Comparison of ENCODE assay signal across 22 cellular contexts in genomic region chr3:42520336-42520735, GRCh38. TPM values are rescaled to one million over a fixed set of nuclear protein-coding genes. Genes with fewer than 3 reads are reported as not detected.
DNase-seq lines count a peak whose midpoint lies in the region; ATAC-seq and TF ChIP-seq lines count a peak whose summit lies in the region.
"Had no signal": no experiment of that assay in that cellular context is flagged by ENCODE, and none has a peak within 500 bp of the region (broad histone marks: within the 10 kb centered on the region; RNA-seq: fewer than 3 reads in every experiment).

No MANE protein-coding gene starts in this region.

- H3K9me3 ChIP-seq in BLaER1, result no peaks in the 10 kb centered on the region
- no peaks in the 10 kb centered on the region for H3K9me3 ChIP-seq in CD4-positive, alpha-beta memory T cell (ENCODE audit: control insufficient read depth in 1 of 2, low read length in 2 of 2)
- H3K9me3 ChIP-seq in lower lobe of right lung, result no peaks in the 10 kb centered on the region
- H3K9me3 ChIP-seq: left ventricle myocardium inferior, vagina had no signal

- intact Hi-C loops in CD4-positive, alpha-beta memory T cell (cut with micrococcal nuclease), result no loop called here
- intact Hi-C loops in lower lobe of right lung (cut with DNase I), result no loop called here
- intact Hi-C loops in activated T-helper 2 cell treated with anti-CD3 and anti-CD28 coated beads, Interferon-gamma antibody, Interleukin-2, Interleukin-4, amounts not matched to agents 10 μg/mL and 5 μg/mL and 100 μg/mL, durations not matched to agents 14 hours and 24 hours and 36 hours (cut with micrococcal nuclease), result no loop called here
- intact Hi-C loops in sciatic nerve (cut with DNase I), result no loop called here

- POLR2A ChIA-PET in CD4-positive, alpha-beta memory T cell (lab: Charles Lee; ENCODE audit: partially characterized antibody), result interaction anchor here (1.3 to 2.4 kb wide), 3 partner anchors 12 to 18 kb away, joined by 4 to 22 read pairs (median 13); partner anchors contain the start of gene VIPR1

- no peak for TF ChIP-seq CTCF in lower lobe of right lung (IDR thresholded peaks at IDR 0.05)

- H3K4me1 ChIP-seq in BLaER1 (peaks cover 26% of the 10 kb centered on the region), lower lobe of right lung (peaks cover 26% of the 10 kb centered on the region)
- peaks cover 39% of the 10 kb centered on the region for H3K4me1 ChIP-seq in CD4-positive, alpha-beta memory T cell (ENCODE audit: insufficient read depth, low read length)

- DNase-seq in CD4-positive, alpha-beta memory T cell, result no peak
- DNase-seq in activated naive CD8-positive, alpha-beta T cell treated with anti-CD3 and anti-CD28 coated beads for 36 hours, result no peak
- DNase-seq in lower lobe of right lung, result no peak
- no peak for DNase-seq in activated T-helper 2 cell treated with anti-CD3 and anti-CD28 coated beads, Interferon-gamma antibody, Interleukin-2, Interleukin-4, amounts not matched to agents 10 μg/mL and 5 μg/mL and 100 μg/mL, durations not matched to agents 14 hours and 24 hours and 36 hours (ENCODE audit: low spot score)
- no peak for DNase-seq in sciatic nerve (ENCODE audit: low spot score)
- DNase-seq: activated B cell treated with CpG ODN at 0.5 μM for 24 hours, amygdala, immature natural killer cell, left ventricle myocardium inferior, NCI-H1417 treated with DMSO at 0.1 percent for 48 hours, NCI-H2107, NCI-H526 treated with DMSO at 0.1 percent for 48 hours, posterior cingulate gyrus, T1000 had no signal

- H3K27ac ChIP-seq in BLaER1 (0 out of 2 replicates have a peak overlapping the region, but pooled peaks have one; percentile 22), lower lobe of right lung (peak overlapping the region; percentile 60)
- peak overlapping the region; percentile 6 for H3K27ac ChIP-seq in CD4-positive, alpha-beta memory T cell (ENCODE audit: low read depth, low read length)
- H3K27ac ChIP-seq: epithelial cell of prostate, left ventricle myocardium inferior, SK-N-MC, vagina had no signal

- H3K27ac Mint-ChIP-seq in CD4-positive, alpha-beta memory T cell, result peak overlapping the region; percentile 76 to 94 (median 93)
- H3K27ac Mint-ChIP-seq in activated naive CD8-positive, alpha-beta T cell treated with anti-CD3 and anti-CD28 coated beads for 36 hours, result peak overlapping the region; percentile 12
- H3K27ac Mint-ChIP-seq in activated T-helper 2 cell treated with anti-CD3 and anti-CD28 coated beads, Interferon-gamma antibody, Interleukin-2, Interleukin-4, amounts not matched to agents 10 μg/mL and 5 μg/mL and 100 μg/mL, durations not matched to agents 14 hours and 24 hours and 36 hours, result no peak overlapping the region
- H3K27ac Mint-ChIP-seq: activated B cell treated with CpG ODN at 0.5 μM for 24 hours, immature natural killer cell had no signal

- H3K9ac ChIP-seq in BLaER1, result no peak overlapping the region

- no peaks in the 10 kb centered on the region for H3K9me3 Mint-ChIP-seq in CD4-positive, alpha-beta memory T cell
- H3K9me3 Mint-ChIP-seq in activated naive CD8-positive, alpha-beta T cell treated with anti-CD3 and anti-CD28 coated beads for 36 hours, result no peaks in the 10 kb centered on the region
- no peaks in the 10 kb centered on the region for H3K9me3 Mint-ChIP-seq in activated T-helper 2 cell treated with anti-CD3 and anti-CD28 coated beads, Interferon-gamma antibody, Interleukin-2, Interleukin-4, amounts not matched to agents 10 μg/mL and 5 μg/mL and 100 μg/mL, durations not matched to agents 14 hours and 24 hours and 36 hours
- H3K9me3 Mint-ChIP-seq: activated B cell treated with CpG ODN at 0.5 μM for 24 hours, immature natural killer cell, neural crest cell had no signal

- peaks cover 25 to 74% (median 46%) of the 10 kb centered on the region in 4 donors for H3K4me1 Mint-ChIP-seq in CD4-positive, alpha-beta memory T cell
- H3K4me1 Mint-ChIP-seq in activated naive CD8-positive, alpha-beta T cell treated with anti-CD3 and anti-CD28 coated beads for 36 hours, result peaks cover 19% of the 10 kb centered on the region
- H3K4me1 Mint-ChIP-seq in activated T-helper 2 cell treated with anti-CD3 and anti-CD28 coated beads, Interferon-gamma antibody, Interleukin-2, Interleukin-4, amounts not matched to agents 10 μg/mL and 5 μg/mL and 100 μg/mL, durations not matched to agents 14 hours and 24 hours and 36 hours (ENCODE audit: low read depth), result peaks cover 9% of the 10 kb centered on the region
- H3K4me1 Mint-ChIP-seq: activated B cell treated with CpG ODN at 0.5 μM for 24 hours, immature natural killer cell, neural crest cell had no signal

- no peaks in the 10 kb centered on the region for H3K27me3 Mint-ChIP-seq in CD4-positive, alpha-beta memory T cell
- no peaks in the 10 kb centered on the region for H3K27me3 Mint-ChIP-seq in activated naive CD8-positive, alpha-beta T cell treated with anti-CD3 and anti-CD28 coated beads for 36 hours
- H3K27me3 Mint-ChIP-seq in activated T-helper 2 cell treated with anti-CD3 and anti-CD28 coated beads, Interferon-gamma antibody, Interleukin-2, Interleukin-4, amounts not matched to agents 10 μg/mL and 5 μg/mL and 100 μg/mL, durations not matched to agents 14 hours and 24 hours and 36 hours (ENCODE audit: low read depth), result no peaks in the 10 kb centered on the region
- H3K27me3 Mint-ChIP-seq: activated B cell treated with CpG ODN at 0.5 μM for 24 hours had no signal

- no peaks in the 10 kb centered on the region for H4K20me1 ChIP-seq in BLaER1

- CTCF ChIA-PET in CD4-positive, alpha-beta memory T cell (lab: Charles Lee; ENCODE audit: partially characterized antibody), result interaction anchor here (1.6 to 50.4 kb wide), 3 partner anchors 8 to 23 kb away, joined by 4 to 1823 read pairs (median 38); partner anchors contain the start of gene VIPR1

- peak overlapping the region; percentile 59 for H3K4me2 ChIP-seq in BLaER1

- H3K4me3 Mint-ChIP-seq in CD4-positive, alpha-beta memory T cell, result peak overlapping the region; percentile 49 to 88 (median 78)
- no peak overlapping the region for H3K4me3 Mint-ChIP-seq in activated naive CD8-positive, alpha-beta T cell treated with anti-CD3 and anti-CD28 coated beads for 36 hours
- H3K4me3 Mint-ChIP-seq in activated T-helper 2 cell treated with anti-CD3 and anti-CD28 coated beads, Interferon-gamma antibody, Interleukin-2, Interleukin-4, amounts not matched to agents 10 μg/mL and 5 μg/mL and 100 μg/mL, durations not matched to agents 14 hours and 24 hours and 36 hours (ENCODE audit: low read depth), result no peak overlapping the region
- H3K4me3 Mint-ChIP-seq: activated B cell treated with CpG ODN at 0.5 μM for 24 hours, immature natural killer cell, neural crest cell had no signal

- H3K27me3 ChIP-seq in BLaER1 (no peaks in the 10 kb centered on the region), lower lobe of right lung (ENCODE audit: low read depth) (no peaks in the 10 kb centered on the region)
- H3K27me3 ChIP-seq in CD4-positive, alpha-beta memory T cell (ENCODE audit: insufficient read depth, low read length), result no peaks in the 10 kb centered on the region
- H3K27me3 ChIP-seq: vagina had no signal

- H3K4me3 ChIP-seq in BLaER1 (no peak overlapping the region), lower lobe of right lung (no peak overlapping the region)
- no peak overlapping the region for H3K4me3 ChIP-seq in CD4-positive, alpha-beta memory T cell (ENCODE audit: low read length in 2 of 2)
- H3K4me3 ChIP-seq: left ventricle myocardium inferior, SK-N-MC, vagina had no signal

- H3K36me3 Mint-ChIP-seq in CD4-positive, alpha-beta memory T cell, result peaks cover 34 to 47% of the 10 kb centered on the region in 2 donors
- H3K36me3 Mint-ChIP-seq in activated naive CD8-positive, alpha-beta T cell treated with anti-CD3 and anti-CD28 coated beads for 36 hours, result peaks cover 13% of the 10 kb centered on the region
- H3K36me3 Mint-ChIP-seq in activated T-helper 2 cell treated with anti-CD3 and anti-CD28 coated beads, Interferon-gamma antibody, Interleukin-2, Interleukin-4, amounts not matched to agents 10 μg/mL and 5 μg/mL and 100 μg/mL, durations not matched to agents 14 hours and 24 hours and 36 hours (ENCODE audit: low read depth), result no peaks in the 10 kb centered on the region
- H3K36me3 Mint-ChIP-seq: immature natural killer cell had no signal

- no peak for ATAC-seq in lower lobe of right lung
- ATAC-seq in sciatic nerve, result no peak
- ATAC-seq in HG02938 (IDR thresholded peaks at IDR 0.05; ENCODE audit: unreplicated experiment), result no peak

- no peaks in the 10 kb centered on the region for H3K36me3 ChIP-seq in BLaER1
- H3K36me3 ChIP-seq in CD4-positive, alpha-beta memory T cell (ENCODE audit: insufficient read depth, low read length), result peaks cover 3% of the 10 kb centered on the region
- H3K36me3 ChIP-seq in lower lobe of right lung, result peaks cover 30% of the 10 kb centered on the region
- H3K36me3 ChIP-seq: left ventricle myocardium inferior, vagina had no signal

RNA-seq across cellular contexts. Expression of gene VIPR1, which starts 17.9 kb away (rescaled TPM):
- total RNA-seq in CD4-positive, alpha-beta memory T cell, result 100 to 1,000 TPM in 1 of 2 experiments, 10 to 100 TPM in 1; 93.6 to 104 TPM
- polyA plus RNA-seq in CD4-positive, alpha-beta memory T cell, result 10 to 100 TPM; 23.1 to 30.4 TPM
- total RNA-seq in activated naive CD8-positive, alpha-beta T cell treated with anti-CD3 and anti-CD28 coated beads for 36 hours, result 1 to 10 TPM; 6.0 to 6.6 TPM
- total RNA-seq in lower lobe of right lung (212 TPM), sciatic nerve (5.8 TPM)
- total RNA-seq in activated T-helper 2 cell treated with anti-CD3 and anti-CD28 coated beads, Interferon-gamma antibody, Interleukin-2, Interleukin-4, amounts not matched to agents 10 μg/mL and 5 μg/mL and 100 μg/mL, durations not matched to agents 14 hours and 24 hours and 36 hours, result 0.51 and 0.52 TPM in 2 replicates
- total RNA-seq: dermis microvascular lymphatic vessel endothelial cell, fibroblast of villous mesenchyme had no signal

Comparison
In these comparisons a context has a peak if more than half of its experiments do, and no peak if none do; other contexts are left out.
1. H3K27ac ChIP-seq: peak in every context shown above with its lines; median percentile 60 in lower lobe of right lung; 22 in BLaER1; 6 in CD4-positive, alpha-beta memory T cell.
2. H3K4me3 Mint-ChIP-seq: peak in CD4-positive, alpha-beta memory T cell (8 of 8); none in activated naive CD8-positive, alpha-beta T cell treated with anti-CD3 and anti-CD28 coated beads for 36 hours (single experiment) and activated T-helper 2 cell treated with anti-CD3 and anti-CD28 coated beads, Interferon-gamma antibody, Interleukin-2, Interleukin-4, amounts not matched to agents 10 μg/mL and 5 μg/mL and 100 μg/mL, durations not matched to agents 14 hours and 24 hours and 36 hours (single experiment).
3. RNA of gene VIPR1, which starts 17.9 kb away (total RNA-seq): 212 TPM in lower lobe of right lung (single experiment) and 93.6 to 104 TPM in CD4-positive, alpha-beta memory T cell; 6.0 to 6.6 TPM in activated naive CD8-positive, alpha-beta T cell treated with anti-CD3 and anti-CD28 coated beads for 36 hours, 5.8 TPM in sciatic nerve (single experiment) and 0.51 to 0.52 TPM in activated T-helper 2 cell treated with anti-CD3 and anti-CD28 coated beads, Interferon-gamma antibody, Interleukin-2, Interleukin-4, amounts not matched to agents 10 μg/mL and 5 μg/mL and 100 μg/mL, durations not matched to agents 14 hours and 24 hours and 36 hours; every median in the first group is over 10 times any median in the second.